In the genomic region with DNA sequence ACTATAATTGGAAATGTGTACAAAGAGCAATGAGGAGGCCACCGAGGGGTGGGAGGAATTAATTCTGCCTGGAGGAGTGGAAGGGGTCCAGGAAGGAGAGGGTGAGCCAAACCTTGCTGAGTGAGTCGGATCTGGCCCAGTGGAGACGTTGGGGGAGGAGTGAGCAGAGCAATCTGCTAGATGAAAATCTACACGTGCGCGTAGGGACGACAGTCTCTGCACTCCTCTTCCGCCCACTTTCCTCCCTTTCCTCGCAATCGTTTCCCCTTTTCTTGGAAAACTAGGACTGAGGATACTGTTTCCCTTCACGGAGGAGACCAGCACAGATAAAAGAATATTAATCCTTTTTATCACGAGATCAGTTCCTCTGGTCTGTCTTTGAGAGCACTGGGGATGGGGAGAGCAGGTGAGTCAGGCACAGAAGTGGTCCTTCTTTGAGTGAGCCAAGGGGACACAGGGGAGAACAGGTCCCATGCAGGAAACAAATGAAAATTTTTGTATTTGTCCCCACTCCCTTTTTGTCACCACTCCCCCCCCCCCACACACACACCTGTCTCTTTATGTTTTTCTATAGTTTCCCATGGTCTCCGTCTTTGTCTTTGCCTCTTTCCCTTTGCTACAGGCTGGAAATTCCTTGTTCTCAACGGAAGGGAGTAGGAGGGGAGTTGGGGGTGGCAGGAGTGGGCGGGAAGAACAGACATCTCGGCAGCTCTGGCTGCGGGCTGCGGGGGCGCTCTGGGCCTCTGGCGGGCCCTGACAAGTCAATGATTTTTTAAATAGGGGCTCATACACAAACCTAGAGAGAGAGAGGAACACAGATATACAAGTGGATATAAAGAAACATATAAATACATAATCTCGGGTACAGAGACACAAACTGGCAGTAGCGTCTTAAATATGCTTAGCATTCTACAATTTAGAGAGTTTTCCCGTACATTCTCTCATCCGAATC, we compare ENCODE assay signal across 8 cellular contexts. TPM values are rescaled to one million over a fixed set of nuclear protein-coding genes. Genes with fewer than 3 reads are reported as not detected.
A peak's percentile ranks its signal among the peaks of the same experiment; 100 is the strongest.
DNase-seq lines count a peak whose midpoint lies in the region; ATAC-seq, FAIRE-seq and TF ChIP-seq lines count a peak whose summit lies in the region.

No MANE protein-coding gene starts in this region.

- no peaks in the 10 kb centered on the region for H3K9me3 Mint-ChIP-seq in T-cell

- intact Hi-C loops in breast epithelium (cut with DNase I; ENCODE audit: low total_unique reads), result loop anchor here (5.0 kb wide), 1 partner anchor 436 kb away; the partner anchor contains the start of genes DDIT3 and MBD6

- H3K4me1 ChIP-seq in breast epithelium (peaks cover 12 to 15% of the 10 kb centered on the region in 2 donors), keratinocyte (ENCODE audit: control insufficient read depth, extremely low read depth, insufficient read depth, low read length) (peaks cover 32% of the 10 kb centered on the region)

- peak overlapping the region; percentile 85 to 87 (median 85) for H3K4me3 Mint-ChIP-seq in T-cell

- peaks cover 18% of the 10 kb centered on the region for H3K79me2 ChIP-seq in keratinocyte (ENCODE audit: control insufficient read depth, insufficient read depth, low read length)

- no peak for TF ChIP-seq POLR2A in breast epithelium (IDR thresholded peaks at IDR 0.05)

- peak overlapping the region; percentile 99 to 100 for H3K27ac ChIP-seq in breast epithelium
- peak overlapping the region; percentile 95 for H3K27ac ChIP-seq in keratinocyte (ENCODE audit: control insufficient read depth, insufficient read depth, low read length)

- dilution Hi-C loops in keratinocyte (cut with MboI; ENCODE audit: extremely low pct_ligation_motif_present, low sequenced_read_pairs), result no loop called here

- peak overlapping the region; percentile 91 for H3K9ac ChIP-seq in keratinocyte (ENCODE audit: control insufficient read depth, extremely low read depth, insufficient read depth, low read length)

- H3K4me3 ChIP-seq in breast epithelium (peak overlapping the region; percentile 67 to 93 (median 86)), keratinocyte (ENCODE audit: control insufficient read depth in 2 of 3, extremely low read depth in 1 of 3, insufficient read depth in 2 of 3, low read depth in 1 of 3, low read length in 3 of 3) (peak overlapping the region; percentile 55 to 83 (median 82))

- H3K36me3 Mint-ChIP-seq in T-cell, result no peaks in the 10 kb centered on the region

- peaks cover 4% of the 10 kb centered on the region for H4K20me1 ChIP-seq in keratinocyte (ENCODE audit: control insufficient read depth, extremely low read depth, insufficient read depth, low read length)

- H3K36me3 ChIP-seq in breast epithelium (no peaks in the 10 kb centered on the region), keratinocyte (ENCODE audit: control insufficient read depth in 2 of 2, extremely low read depth in 1 of 2, insufficient read depth in 2 of 2, low read length in 2 of 2) (no peaks in the 10 kb centered on the region)

- TF ChIP-seq CTCF in breast epithelium (IDR thresholded peaks at IDR 0.05) (peak in 1 of 3 donors; percentile 23), keratinocyte (optimal IDR thresholded peaks at IDR 0.05 in 1 of 3, IDR thresholded peaks at IDR 0.05 in 1 of 3, conservative IDR thresholded peaks at IDR 0.05 in 1 of 3; ENCODE audit: extremely low read depth in 1 of 3, insufficient read depth in 2 of 3, low read length in 3 of 3) (peak in 2 of 3 experiments; percentile 3 to 32)

- CTCF ChIA-PET in T-cell (lab: Charles Lee), result interaction anchor here in 1 of 2 donors (1.1 to 2.3 kb wide), 2 partner anchors 21 to 25 kb away, joined by 3 to 15 read pairs; partner anchors contain the start of gene STAT6

- H3K9me1 ChIP-seq in keratinocyte (ENCODE audit: control insufficient read depth, extremely low read depth, insufficient read depth, low read length), result no peaks in the 10 kb centered on the region

- peak overlapping the region; percentile 94 to 97 for H3K27ac Mint-ChIP-seq in T-cell

- ATAC-seq in T-cell (replicated peaks in 1 of 4) (peak in 1 of 4 experiments; percentile 7), HG02763 (IDR thresholded peaks at IDR 0.05; ENCODE audit: unreplicated experiment) (no peak)

- no peaks in the 10 kb centered on the region for H3K9me3 ChIP-seq in breast epithelium
- H3K9me3 ChIP-seq in keratinocyte (ENCODE audit: control insufficient read depth, low read depth, low read length), result no peaks in the 10 kb centered on the region

- POLR2A ChIA-PET in T-cell (lab: Charles Lee), result interaction anchor here in 1 of 2 donors (0.6 to 0.7 kb wide), 2 partner anchors 12 to 31 kb away, joined by 4 read pairs; no protein-coding TSS in a partner anchor

- DNase-seq in D341Med (ENCODE audit: low spot score) (peak; percentile 73), HUDEP-2 (lab: John Stamatoyannopoulos, UW; ENCODE audit: unreplicated experiment in 76 of 76) (peak in 54 of 76 experiments; percentile 9 to 78 (median 41)), T-cell (peak in 22 of 34 experiments; percentile 26 to 58 (median 36)), breast epithelium (ENCODE audit: low spot score in 2 of 2) (peak in 1 of 2 donors; percentile 65), keratinocyte (ENCODE audit: low read depth, low spot score) (no peak), DMS153 treated with DMSO at 0.1 percent for 48 hours (lab: John Stamatoyannopoulos, UW; ENCODE audit: unreplicated experiment) (no peak)
- DNase-seq in stimulated activated CD4-positive, alpha-beta T cell treated with anti-CD3 and anti-CD28 coated beads, Interleukin-1b, Interleukin-23, amount 100 ng/mL, for 4 hours (ENCODE audit: low read depth in 2 of 2), result peak; percentile 59 to 64

- no peaks in the 10 kb centered on the region for H3K27me3 ChIP-seq in breast epithelium
- no peaks in the 10 kb centered on the region for H3K27me3 ChIP-seq in keratinocyte (ENCODE audit: control insufficient read depth, extremely low read depth, insufficient read depth, low read length)

- H3K27me3 Mint-ChIP-seq in T-cell, result no peaks in the 10 kb centered on the region

- no peak for FAIRE-seq in keratinocyte (lab: Jason Lieb, UNC)

- peak overlapping the region; percentile 97 for H3K4me2 ChIP-seq in keratinocyte (ENCODE audit: control insufficient read depth, extremely low read depth, insufficient read depth, low read depth, low read length)

- H2AFZ ChIP-seq in keratinocyte (ENCODE audit: control insufficient read depth, low read length), result peak overlapping the region; percentile 39

- peaks cover 36 to 45% (median 43%) of the 10 kb centered on the region in 3 donors for H3K4me1 Mint-ChIP-seq in T-cell

RNA-seq across cellular contexts. Expression of gene NAB2, which starts 2.6 kb away (rescaled TPM):
- total RNA-seq in T-cell, result 10 to 100 TPM in 3 of 5 donors, 1 to 10 TPM in 2; 4.2 to 21.6 (median 16.9) TPM
- 10 to 100 TPM in 2 of 3 donors, 1 to 10 TPM in 1; 9.0 to 33.2 (median 24.6) TPM for total RNA-seq in breast epithelium
- polyA plus RNA-seq in keratinocyte, result 11.4 to 32.2 TPM (median 22.0 TPM) in 3 replicates
- 10.2 TPM for polyA plus RNA-seq in keratinocyte (2011; ENCODE audit: low read depth)
- 11.5 and 12.4 TPM in 2 replicates for polyA plus RNA-seq in keratinocyte (2011; cell fraction: cytosol; rRNA removed)
- polyA plus RNA-seq in keratinocyte (2011; cell fraction: nucleus; rRNA removed), result 22.0 and 23.6 TPM in 2 replicates
- polyA plus RNA-seq in keratinocyte (2012; ENCODE audit: low replicate concordance), result 12.5 and 28.1 TPM in 2 replicates
- 12.9 to 27.4 TPM (median 18.7 TPM) in 3 replicates for polyA minus RNA-seq in keratinocyte
- 23.4 TPM for polyA minus RNA-seq in keratinocyte (2011; cell fraction: cytosol; rRNA and poly(A)+ RNA removed)
- 15.6 and 16.0 TPM in 2 replicates for polyA minus RNA-seq in keratinocyte (2011; cell fraction: nucleus; rRNA and poly(A)+ RNA removed)

RNA-seq across cellular contexts. Expression of gene NEMP1, which starts 7.7 kb away (rescaled TPM):
- total RNA-seq in T-cell (10 to 100 TPM; 10.7 to 26.1 (median 19.9) TPM), breast epithelium (10 to 100 TPM in 2 of 3 donors, 1 to 10 TPM in 1; 6.9 to 13.3 (median 10.9) TPM)
- 7.4 to 18.6 TPM (median 11.2 TPM) in 3 replicates for polyA plus RNA-seq in keratinocyte
- polyA plus RNA-seq in keratinocyte (2011; ENCODE audit: low read depth), result 1.5 TPM
- 3.0 and 5.9 TPM in 2 replicates for polyA plus RNA-seq in keratinocyte (2011; cell fraction: cytosol; rRNA removed)
- polyA plus RNA-seq in keratinocyte (2011; cell fraction: nucleus; rRNA removed), result 24.8 and 26.6 TPM in 2 replicates
- polyA plus RNA-seq in keratinocyte (2012; ENCODE audit: low replicate concordance), result 3.7 and 5.2 TPM in 2 replicates
- polyA minus RNA-seq in keratinocyte, result 7.3 to 16.4 TPM (median 10.6 TPM) in 3 replicates
- 2.3 TPM for polyA minus RNA-seq in keratinocyte (2011; cell fraction: cytosol; rRNA and poly(A)+ RNA removed)
- 9.1 and 17.1 TPM in 2 replicates for polyA minus RNA-seq in keratinocyte (2011; cell fraction: nucleus; rRNA and poly(A)+ RNA removed)

RNA-seq across cellular contexts. Expression of gene STAT6, which starts 24.9 kb away (rescaled TPM):
- total RNA-seq in T-cell, result 100 to 1,000 TPM; 227 to 348 (median 341) TPM
- 100 to 1,000 TPM; 139 to 147 (median 146) TPM for total RNA-seq in breast epithelium
- polyA plus RNA-seq in keratinocyte, result 113 to 141 TPM (median 116 TPM) in 3 replicates
- 29.3 TPM for polyA plus RNA-seq in keratinocyte (2011; ENCODE audit: low read depth)
- polyA plus RNA-seq in keratinocyte (2011; cell fraction: cytosol; rRNA removed), result 80.7 and 85.2 TPM in 2 replicates
- polyA plus RNA-seq in keratinocyte (2011; cell fraction: nucleus; rRNA removed), result 370 and 420 TPM in 2 replicates
- 84.4 and 97.5 TPM in 2 replicates for polyA plus RNA-seq in keratinocyte (2012; ENCODE audit: low replicate concordance)
- 118 to 179 TPM (median 123 TPM) in 3 replicates for polyA minus RNA-seq in keratinocyte
- 79.2 TPM for polyA minus RNA-seq in keratinocyte (2011; cell fraction: cytosol; rRNA and poly(A)+ RNA removed)
- polyA minus RNA-seq in keratinocyte (2011; cell fraction: nucleus; rRNA and poly(A)+ RNA removed), result 63.6 and 103 TPM in 2 replicates

RNA-seq across cellular contexts. Expression of gene MYO1A, which starts 36.3 kb away (rescaled TPM):
- 1 to 10 TPM in 4 of 5 donors, under 1 TPM in 1; 0.54 to 2.2 (median 1.4) TPM for total RNA-seq in T-cell
- 1 to 10 TPM in 1 of 3 donors, under 1 TPM in 2; 0.15 to 2.2 (median 0.98) TPM for total RNA-seq in breast epithelium
- polyA plus RNA-seq in keratinocyte, result 0.01 TPM in 1 of 3 replicates, not detected in the others
- polyA plus RNA-seq in keratinocyte (2011; ENCODE audit: low read depth), result not detected
- polyA plus RNA-seq in keratinocyte (2011; cell fraction: cytosol; rRNA removed), result not detected in 2 replicates
- polyA plus RNA-seq in keratinocyte (2011; cell fraction: nucleus; rRNA removed), result 0.04 and 0.17 TPM in 2 replicates
- polyA plus RNA-seq in keratinocyte (2012; ENCODE audit: low replicate concordance), result 0.10 TPM in 1 of 2 replicates, not detected in the other
- polyA minus RNA-seq in keratinocyte, result not detected in 3 replicates
- not detected for polyA minus RNA-seq in keratinocyte (2011; cell fraction: cytosol; rRNA and poly(A)+ RNA removed)
- 0.74 TPM in 1 of 2 replicates, not detected in the other for polyA minus RNA-seq in keratinocyte (2011; cell fraction: nucleus; rRNA and poly(A)+ RNA removed)

RNA-seq across cellular contexts. Expression of gene LRP1, which starts 42.0 kb away (rescaled TPM):
- total RNA-seq in T-cell, result 1 to 10 TPM; 5.9 to 8.1 (median 7.7) TPM
- 100 to 1,000 TPM; 102 to 894 (median 240) TPM for total RNA-seq in breast epithelium
- polyA plus RNA-seq in keratinocyte, result 4.9 to 11.3 TPM (median 9.6 TPM) in 3 replicates
- 19.2 TPM for polyA plus RNA-seq in keratinocyte (2011; ENCODE audit: low read depth)
- polyA plus RNA-seq in keratinocyte (2011; cell fraction: cytosol; rRNA removed), result 2.6 and 5.7 TPM in 2 replicates
- 62.8 and 95.2 TPM in 2 replicates for polyA plus RNA-seq in keratinocyte (2011; cell fraction: nucleus; rRNA removed)
- polyA plus RNA-seq in keratinocyte (2012; ENCODE audit: low replicate concordance), result 13.4 and 18.9 TPM in 2 replicates
- polyA minus RNA-seq in keratinocyte, result 69.3 to 132 TPM (median 78.4 TPM) in 3 replicates
- 33.6 TPM for polyA minus RNA-seq in keratinocyte (2011; cell fraction: cytosol; rRNA and poly(A)+ RNA removed)
- polyA minus RNA-seq in keratinocyte (2011; cell fraction: nucleus; rRNA and poly(A)+ RNA removed), result 159 and 202 TPM in 2 replicates

Comparison
In these comparisons a context has a peak if more than half of its experiments do, and no peak if none do; other contexts are left out.
1. DNase-seq: peak in D341Med (single experiment), HUDEP-2 (54 of 76), T-cell (22 of 34) and stimulated activated CD4-positive, alpha-beta T cell treated with anti-CD3 and anti-CD28 coated beads, Interleukin-1b, Interleukin-23, amount 100 ng/mL, for 4 hours (2 of 2); none in keratinocyte (single experiment) and DMS153 treated with DMSO at 0.1 percent for 48 hours (single experiment).